1 cellular context compared by ENCODE assay signal in the genomic region with DNA sequence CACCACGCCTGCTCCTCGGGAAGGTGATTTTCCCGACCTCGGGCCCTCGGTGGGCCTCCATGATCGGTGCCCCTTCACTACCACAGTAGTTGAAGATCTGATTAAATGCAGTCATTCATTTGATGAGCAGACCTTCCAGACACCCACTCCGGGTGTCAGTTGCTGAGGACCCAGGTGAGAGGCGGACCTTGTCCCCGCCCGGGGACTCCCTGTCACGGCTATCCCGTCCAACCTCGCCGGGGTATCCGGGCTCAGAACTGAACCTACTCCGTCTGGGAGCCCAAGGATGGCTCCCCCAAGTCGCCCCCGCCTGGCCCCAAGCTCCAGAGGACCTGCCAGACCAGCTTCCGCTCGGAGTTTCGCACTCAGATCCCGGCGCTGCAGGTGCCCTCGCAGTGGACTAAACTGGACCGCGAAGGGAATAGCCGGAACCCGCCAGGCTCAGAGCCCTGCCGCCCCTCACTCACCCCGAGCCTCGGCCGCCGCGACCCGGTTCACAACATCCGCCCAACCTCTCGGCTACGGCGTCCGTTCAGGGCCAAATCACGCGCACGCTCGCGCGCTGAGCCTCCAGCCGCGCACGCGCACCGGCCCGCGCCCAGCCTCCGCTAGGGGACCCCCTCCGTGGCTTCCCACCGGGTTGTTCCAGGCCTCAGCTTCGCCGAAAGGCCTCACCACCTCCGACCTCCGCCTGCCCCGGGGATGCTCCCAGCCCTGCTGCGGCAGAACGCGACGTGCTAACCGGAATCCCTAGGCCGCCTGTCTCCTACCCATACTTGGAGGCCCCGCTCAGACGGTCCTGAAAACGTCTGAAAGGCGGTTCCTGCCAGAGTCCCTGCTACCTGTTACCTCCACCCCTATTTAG.
TF ChIP-seq lines count a peak whose summit lies in the region.

No MANE protein-coding gene starts in this region.

TF ChIP-seq in K562, 482 proteins besides CTCF, POLR2A, EP300 and RAD21 (continued from another document and continues in another):
- TF ChIP-seq, protein P1, sequence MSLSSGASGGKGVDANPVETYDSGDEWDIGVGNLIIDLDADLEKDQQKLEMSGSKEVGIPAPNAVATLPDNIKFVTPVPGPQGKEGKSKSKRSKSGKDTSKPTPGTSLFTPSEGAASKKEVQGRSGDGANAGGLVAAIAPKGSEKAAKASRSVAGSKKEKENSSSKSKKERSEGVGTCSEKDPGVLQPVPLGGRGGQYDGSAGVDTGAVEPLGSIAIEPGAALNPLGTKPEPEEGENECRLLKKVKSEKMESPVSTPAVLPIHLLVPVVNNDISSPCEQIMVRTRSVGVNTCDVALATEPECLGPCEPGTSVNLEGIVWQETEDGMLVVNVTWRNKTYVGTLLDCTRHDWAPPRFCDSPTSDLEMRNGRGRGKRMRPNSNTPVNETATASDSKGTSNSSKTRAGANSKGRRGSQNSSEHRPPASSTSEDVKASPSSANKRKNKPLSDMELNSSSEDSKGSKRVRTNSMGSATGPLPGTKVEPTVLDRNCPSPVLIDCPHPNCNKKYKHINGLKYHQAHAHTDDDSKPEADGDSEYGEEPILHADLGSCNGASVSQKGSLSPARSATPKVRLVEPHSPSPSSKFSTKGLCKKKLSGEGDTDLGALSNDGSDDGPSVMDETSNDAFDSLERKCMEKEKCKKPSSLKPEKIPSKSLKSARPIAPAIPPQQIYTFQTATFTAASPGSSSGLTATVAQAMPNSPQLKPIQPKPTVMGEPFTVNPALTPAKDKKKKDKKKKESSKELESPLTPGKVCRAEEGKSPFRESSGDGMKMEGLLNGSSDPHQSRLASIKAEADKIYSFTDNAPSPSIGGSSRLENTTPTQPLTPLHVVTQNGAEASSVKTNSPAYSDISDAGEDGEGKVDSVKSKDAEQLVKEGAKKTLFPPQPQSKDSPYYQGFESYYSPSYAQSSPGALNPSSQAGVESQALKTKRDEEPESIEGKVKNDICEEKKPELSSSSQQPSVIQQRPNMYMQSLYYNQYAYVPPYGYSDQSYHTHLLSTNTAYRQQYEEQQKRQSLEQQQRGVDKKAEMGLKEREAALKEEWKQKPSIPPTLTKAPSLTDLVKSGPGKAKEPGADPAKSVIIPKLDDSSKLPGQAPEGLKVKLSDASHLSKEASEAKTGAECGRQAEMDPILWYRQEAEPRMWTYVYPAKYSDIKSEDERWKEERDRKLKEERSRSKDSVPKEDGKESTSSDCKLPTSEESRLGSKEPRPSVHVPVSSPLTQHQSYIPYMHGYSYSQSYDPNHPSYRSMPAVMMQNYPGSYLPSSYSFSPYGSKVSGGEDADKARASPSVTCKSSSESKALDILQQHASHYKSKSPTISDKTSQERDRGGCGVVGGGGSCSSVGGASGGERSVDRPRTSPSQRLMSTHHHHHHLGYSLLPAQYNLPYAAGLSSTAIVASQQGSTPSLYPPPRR (CRISPR knock-in tag; IDR thresholded peaks at IDR 0.05; ENCODE audit: borderline replicate concordance): peak; percentile 97
- TF ChIP-seq TCF7 (IDR thresholded peaks at IDR 0.05; ENCODE audit: borderline replicate concordance): no peak
- TF ChIP-seq ZC3H4 (CRISPR knock-in tag; IDR thresholded peaks at IDR 0.05; ENCODE audit: borderline replicate concordance): no peak
- TF ChIP-seq, protein P2, sequence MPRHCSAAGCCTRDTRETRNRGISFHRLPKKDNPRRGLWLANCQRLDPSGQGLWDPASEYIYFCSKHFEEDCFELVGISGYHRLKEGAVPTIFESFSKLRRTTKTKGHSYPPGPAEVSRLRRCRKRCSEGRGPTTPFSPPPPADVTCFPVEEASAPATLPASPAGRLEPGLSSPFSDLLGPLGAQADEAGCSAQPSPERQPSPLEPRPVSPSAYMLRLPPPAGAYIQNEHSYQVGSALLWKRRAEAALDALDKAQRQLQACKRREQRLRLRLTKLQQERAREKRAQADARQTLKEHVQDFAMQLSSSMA (CRISPR knock-in tag; IDR thresholded peaks at IDR 0.05): no peak
- TF ChIP-seq, protein P3, sequence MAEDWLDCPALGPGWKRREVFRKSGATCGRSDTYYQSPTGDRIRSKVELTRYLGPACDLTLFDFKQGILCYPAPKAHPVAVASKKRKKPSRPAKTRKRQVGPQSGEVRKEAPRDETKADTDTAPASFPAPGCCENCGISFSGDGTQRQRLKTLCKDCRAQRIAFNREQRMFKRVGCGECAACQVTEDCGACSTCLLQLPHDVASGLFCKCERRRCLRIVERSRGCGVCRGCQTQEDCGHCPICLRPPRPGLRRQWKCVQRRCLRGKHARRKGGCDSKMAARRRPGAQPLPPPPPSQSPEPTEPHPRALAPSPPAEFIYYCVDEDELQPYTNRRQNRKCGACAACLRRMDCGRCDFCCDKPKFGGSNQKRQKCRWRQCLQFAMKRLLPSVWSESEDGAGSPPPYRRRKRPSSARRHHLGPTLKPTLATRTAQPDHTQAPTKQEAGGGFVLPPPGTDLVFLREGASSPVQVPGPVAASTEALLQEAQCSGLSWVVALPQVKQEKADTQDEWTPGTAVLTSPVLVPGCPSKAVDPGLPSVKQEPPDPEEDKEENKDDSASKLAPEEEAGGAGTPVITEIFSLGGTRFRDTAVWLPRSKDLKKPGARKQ (CRISPR knock-in tag; IDR thresholded peaks at IDR 0.05): no peak
- no peak for TF ChIP-seq BRCA1 (IDR thresholded peaks at IDR 0.05)
- TF ChIP-seq BRCA1 (CRISPR knock-in tag; IDR thresholded peaks at IDR 0.05): no peak
- TF ChIP-seq, protein P4, sequence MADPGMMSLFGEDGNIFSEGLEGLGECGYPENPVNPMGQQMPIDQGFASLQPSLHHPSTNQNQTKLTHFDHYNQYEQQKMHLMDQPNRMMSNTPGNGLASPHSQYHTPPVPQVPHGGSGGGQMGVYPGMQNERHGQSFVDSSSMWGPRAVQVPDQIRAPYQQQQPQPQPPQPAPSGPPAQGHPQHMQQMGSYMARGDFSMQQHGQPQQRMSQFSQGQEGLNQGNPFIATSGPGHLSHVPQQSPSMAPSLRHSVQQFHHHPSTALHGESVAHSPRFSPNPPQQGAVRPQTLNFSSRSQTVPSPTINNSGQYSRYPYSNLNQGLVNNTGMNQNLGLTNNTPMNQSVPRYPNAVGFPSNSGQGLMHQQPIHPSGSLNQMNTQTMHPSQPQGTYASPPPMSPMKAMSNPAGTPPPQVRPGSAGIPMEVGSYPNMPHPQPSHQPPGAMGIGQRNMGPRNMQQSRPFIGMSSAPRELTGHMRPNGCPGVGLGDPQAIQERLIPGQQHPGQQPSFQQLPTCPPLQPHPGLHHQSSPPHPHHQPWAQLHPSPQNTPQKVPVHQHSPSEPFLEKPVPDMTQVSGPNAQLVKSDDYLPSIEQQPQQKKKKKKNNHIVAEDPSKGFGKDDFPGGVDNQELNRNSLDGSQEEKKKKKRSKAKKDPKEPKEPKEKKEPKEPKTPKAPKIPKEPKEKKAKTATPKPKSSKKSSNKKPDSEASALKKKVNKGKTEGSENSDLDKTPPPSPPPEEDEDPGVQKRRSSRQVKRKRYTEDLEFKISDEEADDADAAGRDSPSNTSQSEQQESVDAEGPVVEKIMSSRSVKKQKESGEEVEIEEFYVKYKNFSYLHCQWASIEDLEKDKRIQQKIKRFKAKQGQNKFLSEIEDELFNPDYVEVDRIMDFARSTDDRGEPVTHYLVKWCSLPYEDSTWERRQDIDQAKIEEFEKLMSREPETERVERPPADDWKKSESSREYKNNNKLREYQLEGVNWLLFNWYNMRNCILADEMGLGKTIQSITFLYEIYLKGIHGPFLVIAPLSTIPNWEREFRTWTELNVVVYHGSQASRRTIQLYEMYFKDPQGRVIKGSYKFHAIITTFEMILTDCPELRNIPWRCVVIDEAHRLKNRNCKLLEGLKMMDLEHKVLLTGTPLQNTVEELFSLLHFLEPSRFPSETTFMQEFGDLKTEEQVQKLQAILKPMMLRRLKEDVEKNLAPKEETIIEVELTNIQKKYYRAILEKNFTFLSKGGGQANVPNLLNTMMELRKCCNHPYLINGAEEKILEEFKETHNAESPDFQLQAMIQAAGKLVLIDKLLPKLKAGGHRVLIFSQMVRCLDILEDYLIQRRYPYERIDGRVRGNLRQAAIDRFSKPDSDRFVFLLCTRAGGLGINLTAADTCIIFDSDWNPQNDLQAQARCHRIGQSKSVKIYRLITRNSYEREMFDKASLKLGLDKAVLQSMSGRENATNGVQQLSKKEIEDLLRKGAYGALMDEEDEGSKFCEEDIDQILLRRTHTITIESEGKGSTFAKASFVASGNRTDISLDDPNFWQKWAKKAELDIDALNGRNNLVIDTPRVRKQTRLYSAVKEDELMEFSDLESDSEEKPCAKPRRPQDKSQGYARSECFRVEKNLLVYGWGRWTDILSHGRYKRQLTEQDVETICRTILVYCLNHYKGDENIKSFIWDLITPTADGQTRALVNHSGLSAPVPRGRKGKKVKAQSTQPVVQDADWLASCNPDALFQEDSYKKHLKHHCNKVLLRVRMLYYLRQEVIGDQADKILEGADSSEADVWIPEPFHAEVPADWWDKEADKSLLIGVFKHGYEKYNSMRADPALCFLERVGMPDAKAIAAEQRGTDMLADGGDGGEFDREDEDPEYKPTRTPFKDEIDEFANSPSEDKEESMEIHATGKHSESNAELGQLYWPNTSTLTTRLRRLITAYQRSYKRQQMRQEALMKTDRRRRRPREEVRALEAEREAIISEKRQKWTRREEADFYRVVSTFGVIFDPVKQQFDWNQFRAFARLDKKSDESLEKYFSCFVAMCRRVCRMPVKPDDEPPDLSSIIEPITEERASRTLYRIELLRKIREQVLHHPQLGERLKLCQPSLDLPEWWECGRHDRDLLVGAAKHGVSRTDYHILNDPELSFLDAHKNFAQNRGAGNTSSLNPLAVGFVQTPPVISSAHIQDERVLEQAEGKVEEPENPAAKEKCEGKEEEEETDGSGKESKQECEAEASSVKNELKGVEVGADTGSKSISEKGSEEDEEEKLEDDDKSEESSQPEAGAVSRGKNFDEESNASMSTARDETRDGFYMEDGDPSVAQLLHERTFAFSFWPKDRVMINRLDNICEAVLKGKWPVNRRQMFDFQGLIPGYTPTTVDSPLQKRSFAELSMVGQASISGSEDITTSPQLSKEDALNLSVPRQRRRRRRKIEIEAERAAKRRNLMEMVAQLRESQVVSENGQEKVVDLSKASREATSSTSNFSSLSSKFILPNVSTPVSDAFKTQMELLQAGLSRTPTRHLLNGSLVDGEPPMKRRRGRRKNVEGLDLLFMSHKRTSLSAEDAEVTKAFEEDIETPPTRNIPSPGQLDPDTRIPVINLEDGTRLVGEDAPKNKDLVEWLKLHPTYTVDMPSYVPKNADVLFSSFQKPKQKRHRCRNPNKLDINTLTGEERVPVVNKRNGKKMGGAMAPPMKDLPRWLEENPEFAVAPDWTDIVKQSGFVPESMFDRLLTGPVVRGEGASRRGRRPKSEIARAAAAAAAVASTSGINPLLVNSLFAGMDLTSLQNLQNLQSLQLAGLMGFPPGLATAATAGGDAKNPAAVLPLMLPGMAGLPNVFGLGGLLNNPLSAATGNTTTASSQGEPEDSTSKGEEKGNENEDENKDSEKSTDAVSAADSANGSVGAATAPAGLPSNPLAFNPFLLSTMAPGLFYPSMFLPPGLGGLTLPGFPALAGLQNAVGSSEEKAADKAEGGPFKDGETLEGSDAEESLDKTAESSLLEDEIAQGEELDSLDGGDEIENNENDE (IDR thresholded peaks at IDR 0.05; ENCODE audit: low read depth, low read length): no peak
- peak; percentile 77; the same call in 1 of the 2 replicates for TF ChIP-seq MTF1 (CRISPR knock-in tag; IDR thresholded peaks at IDR 0.05; ENCODE audit: borderline replicate concordance)
- TF ChIP-seq, protein P5, sequence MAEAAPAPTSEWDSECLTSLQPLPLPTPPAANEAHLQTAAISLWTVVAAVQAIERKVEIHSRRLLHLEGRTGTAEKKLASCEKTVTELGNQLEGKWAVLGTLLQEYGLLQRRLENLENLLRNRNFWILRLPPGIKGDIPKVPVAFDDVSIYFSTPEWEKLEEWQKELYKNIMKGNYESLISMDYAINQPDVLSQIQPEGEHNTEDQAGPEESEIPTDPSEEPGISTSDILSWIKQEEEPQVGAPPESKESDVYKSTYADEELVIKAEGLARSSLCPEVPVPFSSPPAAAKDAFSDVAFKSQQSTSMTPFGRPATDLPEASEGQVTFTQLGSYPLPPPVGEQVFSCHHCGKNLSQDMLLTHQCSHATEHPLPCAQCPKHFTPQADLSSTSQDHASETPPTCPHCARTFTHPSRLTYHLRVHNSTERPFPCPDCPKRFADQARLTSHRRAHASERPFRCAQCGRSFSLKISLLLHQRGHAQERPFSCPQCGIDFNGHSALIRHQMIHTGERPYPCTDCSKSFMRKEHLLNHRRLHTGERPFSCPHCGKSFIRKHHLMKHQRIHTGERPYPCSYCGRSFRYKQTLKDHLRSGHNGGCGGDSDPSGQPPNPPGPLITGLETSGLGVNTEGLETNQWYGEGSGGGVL (CRISPR knock-in tag; IDR thresholded peaks at IDR 0.05): no peak
- TF ChIP-seq, protein P6, sequence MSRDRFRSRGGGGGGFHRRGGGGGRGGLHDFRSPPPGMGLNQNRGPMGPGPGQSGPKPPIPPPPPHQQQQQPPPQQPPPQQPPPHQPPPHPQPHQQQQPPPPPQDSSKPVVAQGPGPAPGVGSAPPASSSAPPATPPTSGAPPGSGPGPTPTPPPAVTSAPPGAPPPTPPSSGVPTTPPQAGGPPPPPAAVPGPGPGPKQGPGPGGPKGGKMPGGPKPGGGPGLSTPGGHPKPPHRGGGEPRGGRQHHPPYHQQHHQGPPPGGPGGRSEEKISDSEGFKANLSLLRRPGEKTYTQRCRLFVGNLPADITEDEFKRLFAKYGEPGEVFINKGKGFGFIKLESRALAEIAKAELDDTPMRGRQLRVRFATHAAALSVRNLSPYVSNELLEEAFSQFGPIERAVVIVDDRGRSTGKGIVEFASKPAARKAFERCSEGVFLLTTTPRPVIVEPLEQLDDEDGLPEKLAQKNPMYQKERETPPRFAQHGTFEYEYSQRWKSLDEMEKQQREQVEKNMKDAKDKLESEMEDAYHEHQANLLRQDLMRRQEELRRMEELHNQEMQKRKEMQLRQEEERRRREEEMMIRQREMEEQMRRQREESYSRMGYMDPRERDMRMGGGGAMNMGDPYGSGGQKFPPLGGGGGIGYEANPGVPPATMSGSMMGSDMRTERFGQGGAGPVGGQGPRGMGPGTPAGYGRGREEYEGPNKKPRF (IDR thresholded peaks at IDR 0.05; ENCODE audit: low read depth, low read length): no peak
- no peak for TF ChIP-seq ILF3 (IDR thresholded peaks at IDR 0.05; ENCODE audit: borderline replicate concordance)
- peak; percentile 95 for TF ChIP-seq RBFOX2 (IDR thresholded peaks at IDR 0.05; ENCODE audit: low read depth, low read length)
- TF ChIP-seq ZNF699 (CRISPR knock-in tag; IDR thresholded peaks at IDR 0.05; ENCODE audit: insufficient replicate concordance): no peak
- TF ChIP-seq, protein P7, sequence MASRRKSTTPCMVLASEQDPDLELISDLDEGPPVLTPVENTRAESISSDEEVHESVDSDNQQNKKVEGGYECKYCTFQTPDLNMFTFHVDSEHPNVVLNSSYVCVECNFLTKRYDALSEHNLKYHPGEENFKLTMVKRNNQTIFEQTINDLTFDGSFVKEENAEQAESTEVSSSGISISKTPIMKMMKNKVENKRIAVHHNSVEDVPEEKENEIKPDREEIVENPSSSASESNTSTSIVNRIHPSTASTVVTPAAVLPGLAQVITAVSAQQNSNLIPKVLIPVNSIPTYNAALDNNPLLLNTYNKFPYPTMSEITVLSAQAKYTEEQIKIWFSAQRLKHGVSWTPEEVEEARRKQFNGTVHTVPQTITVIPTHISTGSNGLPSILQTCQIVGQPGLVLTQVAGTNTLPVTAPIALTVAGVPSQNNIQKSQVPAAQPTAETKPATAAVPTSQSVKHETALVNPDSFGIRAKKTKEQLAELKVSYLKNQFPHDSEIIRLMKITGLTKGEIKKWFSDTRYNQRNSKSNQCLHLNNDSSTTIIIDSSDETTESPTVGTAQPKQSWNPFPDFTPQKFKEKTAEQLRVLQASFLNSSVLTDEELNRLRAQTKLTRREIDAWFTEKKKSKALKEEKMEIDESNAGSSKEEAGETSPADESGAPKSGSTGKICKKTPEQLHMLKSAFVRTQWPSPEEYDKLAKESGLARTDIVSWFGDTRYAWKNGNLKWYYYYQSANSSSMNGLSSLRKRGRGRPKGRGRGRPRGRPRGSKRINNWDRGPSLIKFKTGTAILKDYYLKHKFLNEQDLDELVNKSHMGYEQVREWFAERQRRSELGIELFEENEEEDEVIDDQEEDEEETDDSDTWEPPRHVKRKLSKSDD (conservative IDR thresholded peaks at IDR 0.05; ENCODE audit: low read length): peak; percentile 93
- TF ChIP-seq NFE2 (IDR thresholded peaks at IDR 0.05; ENCODE audit: low read depth): peak; percentile 55; the same call in 1 of the 2 replicates
- peak; percentile 87 for TF ChIP-seq SMAD4 (CRISPR knock-in tag; conservative IDR thresholded peaks at IDR 0.05)
- TF ChIP-seq CEBPB (tag; IDR thresholded peaks at IDR 0.05): no peak
- TF ChIP-seq DDX20 (tag; IDR thresholded peaks at IDR 0.05; ENCODE audit: low read depth): no peak
- peak; percentile 36; the same call in 1 of the 2 replicates for TF ChIP-seq RFX7 (CRISPR knock-in tag; IDR thresholded peaks at IDR 0.05)
